1 cellular context compared by ENCODE assay signal in the genomic region with DNA sequence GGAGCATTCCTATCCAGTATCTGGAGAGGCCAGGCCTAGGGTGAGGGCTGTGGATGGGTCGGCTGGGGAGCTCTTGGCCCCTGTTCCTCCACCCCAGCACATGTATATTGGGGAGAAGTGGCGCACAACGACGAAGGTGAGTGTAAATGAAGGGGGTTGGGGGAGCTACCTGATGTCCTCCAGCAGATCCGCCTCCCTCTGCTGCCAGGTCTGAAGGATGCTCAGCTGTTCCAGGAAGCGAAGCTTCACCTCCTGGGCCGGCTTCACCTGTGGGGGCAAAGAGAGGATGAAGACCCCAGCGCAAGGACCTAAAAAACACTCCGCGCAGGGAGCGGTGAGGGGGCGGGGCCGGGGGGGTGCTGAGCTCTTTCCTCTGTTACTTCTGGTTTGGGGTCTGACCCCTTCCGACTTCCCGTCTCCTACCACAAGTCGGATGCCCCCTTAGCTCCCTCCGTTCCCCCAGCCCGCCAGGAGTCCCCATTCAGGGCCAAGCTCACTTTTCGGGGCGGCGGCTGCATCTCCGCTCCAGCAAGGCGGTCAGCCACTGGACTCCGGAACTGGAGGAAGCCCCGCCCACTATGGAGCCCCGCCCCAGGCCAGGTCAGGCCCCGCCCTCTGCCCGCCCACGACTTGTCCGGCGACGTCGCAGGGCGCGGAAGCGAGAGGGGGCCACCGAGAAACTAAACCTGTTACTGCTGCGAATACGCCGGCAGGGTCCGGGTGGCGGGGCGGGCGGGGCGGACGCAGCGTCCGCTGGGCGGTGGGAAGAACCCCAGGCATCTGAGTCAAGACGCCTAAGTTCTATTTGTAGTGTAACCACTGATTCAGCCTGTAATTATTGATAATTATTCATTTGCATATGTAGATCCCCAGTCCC.
TF ChIP-seq lines count a peak whose summit lies in the region.

A gene (minus strand): TSS at position 568 of the 877 bp plus-strand sequence. CDS start 50 bp downstream, at position 518.

TF ChIP-seq in GM12878, 131 proteins besides CTCF, POLR2A, EP300 and RAD21 (continued from another document):
- TF ChIP-seq, protein P1, sequence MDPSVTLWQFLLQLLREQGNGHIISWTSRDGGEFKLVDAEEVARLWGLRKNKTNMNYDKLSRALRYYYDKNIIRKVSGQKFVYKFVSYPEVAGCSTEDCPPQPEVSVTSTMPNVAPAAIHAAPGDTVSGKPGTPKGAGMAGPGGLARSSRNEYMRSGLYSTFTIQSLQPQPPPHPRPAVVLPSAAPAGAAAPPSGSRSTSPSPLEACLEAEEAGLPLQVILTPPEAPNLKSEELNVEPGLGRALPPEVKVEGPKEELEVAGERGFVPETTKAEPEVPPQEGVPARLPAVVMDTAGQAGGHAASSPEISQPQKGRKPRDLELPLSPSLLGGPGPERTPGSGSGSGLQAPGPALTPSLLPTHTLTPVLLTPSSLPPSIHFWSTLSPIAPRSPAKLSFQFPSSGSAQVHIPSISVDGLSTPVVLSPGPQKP (IDR thresholded peaks at IDR 0.05; ENCODE audit: low read depth, low read length): 0 out of 2 replicates have a peak, but pooled peaks have one; percentile 23
- TF ChIP-seq CREM (IDR thresholded peaks at IDR 0.05; ENCODE audit: low read depth): peak; percentile 46; the same call in 1 of the 2 replicates
- 0 out of 2 replicates have a peak, but pooled peaks have one; percentile 26 for TF ChIP-seq GATAD2B (conservative IDR thresholded peaks at IDR 0.05; ENCODE audit: low read depth)
- no peak for TF ChIP-seq MEF2B (IDR thresholded peaks at IDR 0.05; ENCODE audit: partially characterized antibody, poor library complexity, severe bottlenecking)
- no peak for TF ChIP-seq CHD4 (IDR thresholded peaks at IDR 0.05)
- peak; percentile 47; the same call in 1 of the 2 replicates for TF ChIP-seq POLR2AphosphoS5 (IDR thresholded peaks at IDR 0.05; ENCODE audit: low read length)
- TF ChIP-seq YBX1 (IDR thresholded peaks at IDR 0.05): no peak
- TF ChIP-seq MEF2A (IDR thresholded peaks at IDR 0.05; ENCODE audit: insufficient read depth, low read depth, low read length): 0 out of 2 replicates have a peak, but pooled peaks have one; percentile 14
- TF ChIP-seq BMI1 (IDR thresholded peaks at IDR 0.05; ENCODE audit: borderline replicate concordance): no peak
- peak; percentile 69; the same call in 1 of the 2 replicates for TF ChIP-seq POLR2AphosphoS2 (IDR thresholded peaks at IDR 0.05; ENCODE audit: low read depth, low read length)
- no peak for TF ChIP-seq ZNF274 (IDR thresholded peaks at IDR 0.05; ENCODE audit: insufficient read depth, insufficient read length)
- TF ChIP-seq CREB1 (IDR thresholded peaks at IDR 0.05; ENCODE audit: low read depth): peak; percentile 61; the same call in 1 of the 2 replicates
- no peak for TF ChIP-seq BACH1 (IDR thresholded peaks at IDR 0.05; ENCODE audit: borderline replicate concordance)
- TF ChIP-seq HDGF (IDR thresholded peaks at IDR 0.05): no peak
- TF ChIP-seq, protein P2, sequence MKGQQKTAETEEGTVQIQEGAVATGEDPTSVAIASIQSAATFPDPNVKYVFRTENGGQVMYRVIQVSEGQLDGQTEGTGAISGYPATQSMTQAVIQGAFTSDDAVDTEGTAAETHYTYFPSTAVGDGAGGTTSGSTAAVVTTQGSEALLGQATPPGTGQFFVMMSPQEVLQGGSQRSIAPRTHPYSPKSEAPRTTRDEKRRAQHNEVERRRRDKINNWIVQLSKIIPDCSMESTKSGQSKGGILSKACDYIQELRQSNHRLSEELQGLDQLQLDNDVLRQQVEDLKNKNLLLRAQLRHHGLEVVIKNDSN (IDR thresholded peaks at IDR 0.05; ENCODE audit: borderline replicate concordance, extremely low read length, insufficient read depth, low read depth, low read length): no peak
- peak in 1 of 2 experiments; percentile 89; a peak in 2 of 3 replicates for TF ChIP-seq EGR1 (IDR thresholded peaks at IDR 0.05; ENCODE audit: borderline replicate concordance in 1 of 2, low read depth in 2 of 2, low read length in 2 of 2)
